8 cellular contexts compared by ENCODE assay signal in the genomic region with DNA sequence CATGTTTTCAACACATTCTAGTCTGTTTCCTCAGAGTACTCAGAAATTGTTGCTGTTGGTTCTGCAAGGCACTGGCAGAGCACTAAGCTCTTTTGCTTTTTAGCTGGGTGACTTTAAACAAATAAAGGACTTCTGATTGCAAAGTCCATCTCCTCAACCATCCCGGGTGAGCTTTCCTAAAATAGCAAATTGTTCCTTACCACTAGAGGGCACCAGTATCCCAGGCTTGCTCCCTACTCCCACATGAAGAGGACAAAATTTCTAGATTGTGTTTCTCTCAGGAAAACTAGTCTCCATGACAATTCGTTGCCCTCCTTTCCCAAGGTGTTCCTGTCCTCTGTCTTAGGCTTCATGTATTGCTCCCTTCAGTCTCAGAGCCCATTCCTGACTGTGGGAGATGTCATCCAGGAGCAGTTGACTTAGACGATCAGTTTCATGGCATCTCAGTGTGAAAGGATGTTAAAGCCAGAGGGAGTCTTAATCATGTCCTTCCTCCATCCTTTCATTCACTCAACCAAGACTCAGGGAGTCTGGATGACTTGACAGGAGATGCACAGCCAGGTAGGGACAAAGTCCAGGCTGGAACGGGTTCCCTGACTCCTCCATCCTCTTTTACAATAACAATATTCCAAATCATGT. TPM values are rescaled to one million over a fixed set of nuclear protein-coding genes. Genes with fewer than 3 reads are reported as not detected.
DNase-seq lines count a peak whose midpoint lies in the region; ATAC-seq and TF ChIP-seq lines count a peak whose summit lies in the region.

No MANE protein-coding gene starts in this region.

- H3K4me1 ChIP-seq in mammary epithelial cell (ENCODE audit: insufficient read depth, low read length), result no peaks in the 10 kb centered on the region

- H3K27ac ChIP-seq in mammary epithelial cell (ENCODE audit: insufficient read depth, low read depth, low read length), result no peak overlapping the region

- H2AFZ ChIP-seq in mammary epithelial cell (ENCODE audit: low read depth, low read length), result no peak overlapping the region

- TF ChIP-seq CTCF in mammary epithelial cell (conservative IDR thresholded peaks at IDR 0.05 in 1 of 2, IDR thresholded peaks at IDR 0.05 in 1 of 2; ENCODE audit: extremely low read depth in 1 of 2, insufficient read depth in 1 of 2, low read depth in 1 of 2, low read length in 2 of 2), result peak; percentile 78 to 85

- no peaks in the 10 kb centered on the region for H3K79me2 ChIP-seq in mammary epithelial cell (ENCODE audit: insufficient read depth, low read length)

- DNase-seq in SKM-1 (lab: John Stamatoyannopoulos, UW; ENCODE audit: unreplicated experiment) (peak; percentile 13), SKM-1 treated with dmso at 0.1 percent for 144 hours (lab: John Stamatoyannopoulos, UW; ENCODE audit: unreplicated experiment) (no peak), NAMALWA (ENCODE audit: low spot score) (peak; percentile 49), mammary epithelial cell (peak; percentile 9), left lobe of liver (ENCODE audit: low spot score) (no peak)
- no peak for DNase-seq in stimulated activated CD4-positive, alpha-beta T cell treated with anti-CD3 and anti-CD28 coated beads, Interleukin-1b, Interleukin-23, amount 100 ng/mL, for 48 hours

- CTCF ChIA-PET in mammary epithelial cell (lab: Charles Lee; ENCODE audit: low non-redundant PET), result interaction anchor here (0.6 kb wide), 1 partner anchor 947 kb away, joined by 5 read pairs; no protein-coding TSS in a partner anchor

- H3K9ac ChIP-seq in mammary epithelial cell (ENCODE audit: insufficient read depth, low read length), result no peak overlapping the region

- H3K9me3 ChIP-seq in mammary epithelial cell (replicated peaks; ENCODE audit: insufficient read depth, low read length), result no peaks in the 10 kb centered on the region

- H3K27me3 ChIP-seq in mammary epithelial cell (ENCODE audit: insufficient read depth, low read length), result no peaks in the 10 kb centered on the region

- no peaks in the 10 kb centered on the region for H3K36me3 ChIP-seq in mammary epithelial cell (ENCODE audit: insufficient read depth, low read length)

- in situ Hi-C loops in mammary epithelial cell (cut with MboI; ENCODE audit: low sequenced_read_pairs in 2 of 2), result loop anchor here in 1 of 2 donors (25.0 kb wide), 1 partner anchor 323 kb away; no protein-coding TSS in a partner anchor

- H3K4me2 ChIP-seq in mammary epithelial cell (ENCODE audit: insufficient read depth, low read depth, low read length), result no peak overlapping the region

- 39% methylated on average over 4 of the region's 4 CpGs for WGBS in mammary epithelial cell (ENCODE audit: low coverage, missing lambda C conversion rate)

- ATAC-seq in left lobe of liver, result peak; percentile 98
- no peak for ATAC-seq in HG02970 (IDR thresholded peaks at IDR 0.05; ENCODE audit: low FRiP score, unreplicated experiment)
- no peak for ATAC-seq in HG03469 (IDR thresholded peaks at IDR 0.05; ENCODE audit: unreplicated experiment)

- no peak overlapping the region for H3K4me3 ChIP-seq in mammary epithelial cell (replicated peaks in 1 of 3; ENCODE audit: insufficient read depth in 1 of 3, low read depth in 2 of 3, low read length in 3 of 3)

- no peaks in the 10 kb centered on the region for H4K20me1 ChIP-seq in mammary epithelial cell (ENCODE audit: insufficient read depth, low read length)

- intact Hi-C loops in mammary epithelial cell (cut with micrococcal nuclease), result no loop called here

- dilution Hi-C loops in mammary epithelial cell (cut with HindIII; ENCODE audit: low sequenced_read_pairs), result no loop called here

- no TSS peak for BruUV-seq in mammary epithelial cell (replicated peaks; lab: Mats Ljungman, UMichigan)

RNA-seq across cellular contexts. Expression of a gene that starts 23.8 kb away (rescaled TPM):
- total RNA-seq in mammary epithelial cell (not detected), left lobe of liver (not detected)
- polyA plus RNA-seq in mammary epithelial cell, result not detected
- polyA minus RNA-seq in mammary epithelial cell, result not detected

RNA-seq across cellular contexts. Expression of a gene that starts 30.8 kb away (rescaled TPM):
- not detected for total RNA-seq in mammary epithelial cell
- not detected for polyA plus RNA-seq in mammary epithelial cell
- not detected for polyA minus RNA-seq in mammary epithelial cell
- not detected for total RNA-seq in left lobe of liver

Comparison
In these comparisons a context has a peak if more than half of its experiments do, and no peak if none do; other contexts are left out.
1. DNase-seq: peak in SKM-1 (single experiment), NAMALWA (single experiment) and mammary epithelial cell (single experiment); none in SKM-1 treated with dmso at 0.1 percent for 144 hours (single experiment), left lobe of liver (single experiment) and stimulated activated CD4-positive, alpha-beta T cell treated with anti-CD3 and anti-CD28 coated beads, Interleukin-1b, Interleukin-23, amount 100 ng/mL, for 48 hours (single experiment).